Comparison of ENCODE assay signal across 10 cellular contexts in the genomic region with DNA sequence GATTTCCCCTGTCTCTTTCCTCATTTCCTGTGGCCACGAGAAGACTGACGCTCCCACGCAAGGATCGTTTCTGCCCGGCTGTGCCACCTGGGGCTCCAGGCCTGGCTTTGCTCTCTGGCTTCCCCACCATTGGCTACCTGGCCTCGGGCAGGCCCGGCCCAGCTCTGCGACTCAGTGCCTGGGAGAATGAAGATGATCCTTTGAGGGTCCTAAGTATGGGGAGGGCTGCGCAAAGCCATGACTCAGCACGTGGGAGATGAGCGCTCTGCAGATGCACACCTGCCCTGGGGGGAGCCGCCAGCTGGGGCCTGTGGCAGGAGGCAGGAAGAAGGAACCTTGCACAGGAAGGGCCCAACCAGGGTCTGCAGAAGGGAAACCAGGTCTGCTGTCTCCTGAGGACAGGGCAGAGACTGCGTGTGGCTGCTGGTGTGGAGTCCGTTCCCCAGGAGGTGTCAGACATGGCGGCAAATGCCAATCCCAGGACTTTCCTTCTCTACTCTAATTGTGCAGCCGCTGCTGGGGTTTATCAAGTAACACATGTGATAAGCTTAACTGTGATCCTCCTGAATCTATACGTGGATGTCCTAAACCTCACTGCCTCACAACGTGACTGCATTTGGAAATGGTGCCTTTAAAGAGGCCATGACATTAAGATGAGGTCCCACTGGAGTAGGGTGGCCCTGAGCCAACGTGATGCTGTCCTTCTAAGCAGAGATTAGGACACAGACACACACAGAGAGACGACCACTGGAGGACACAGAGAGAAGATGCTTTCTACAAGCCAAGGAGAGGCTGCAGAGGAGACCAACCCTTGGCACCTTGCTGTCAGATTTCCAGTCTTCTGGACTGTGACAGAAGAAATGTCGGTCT. TPM values are rescaled to one million over a fixed set of nuclear protein-coding genes. Genes with fewer than 3 reads are reported as not detected.
DNase-seq lines count a peak whose midpoint lies in the region; ATAC-seq, FAIRE-seq and TF ChIP-seq lines count a peak whose summit lies in the region.
"Had no signal": no experiment of that assay in that cellular context is flagged by ENCODE, and none has a peak within 500 bp of the region (broad histone marks: within the 10 kb centered on the region; RNA-seq: fewer than 3 reads in every experiment).

No MANE protein-coding gene starts in this region.

- DNase-seq in left cardiac atrium: peak; percentile 55
- DNase-seq in Right ventricle myocardium superior: no peak
- no peak for DNase-seq in PC-9
- DNase-seq in effector CD4-positive, alpha-beta T cell: peak; percentile 24
- DNase-seq in upper lobe of right lung: no peak
- DNase-seq in H54 (ENCODE audit: insufficient read length, low spot score): no peak
- no peak for DNase-seq in cerebellum (ENCODE audit: low spot score)
- DNase-seq: NCI-H2081, ovary had no signal

- no peak for FAIRE-seq in H54 (lab: Jason Lieb, UNC)

- CTCF ChIA-PET in PC-9 (lab: Charles Lee): no interaction called here

- TF ChIP-seq POLR2A in H54 (IDR thresholded peaks at IDR 0.05; ENCODE audit: low read depth, low read length): no peak

- POLR2A ChIA-PET in PC-9 (lab: Charles Lee; ENCODE audit: unreplicated experiment): no interaction called here

- H3F3A ChIP-seq in PC-9 (ENCODE audit: insufficient read depth, low read depth): peaks cover 45% of the 10 kb centered on the region

- intact Hi-C loops in left cardiac atrium (cut with DNase I) (no loop called here), Right ventricle myocardium superior (cut with DNase I) (no loop called here), PC-9 (cut with micrococcal nuclease; ENCODE audit: unreplicated experiment) (no loop called here), upper lobe of right lung (cut with DNase I) (no loop called here)

- peaks cover 60% of the 10 kb centered on the region for H3K79me2 ChIP-seq in PC-9 (ENCODE audit: low read depth)

- H3K4me1 ChIP-seq in PC-9 (replicated peaks; ENCODE audit: insufficient read depth): peaks cover 51% of the 10 kb centered on the region
- peaks cover 74% of the 10 kb centered on the region for H3K4me1 ChIP-seq in upper lobe of right lung

- no peak overlapping the region for H2AFZ ChIP-seq in PC-9

- 0 out of 2 replicates have a peak overlapping the region, but pooled peaks have one; percentile 83 for H3K4me2 ChIP-seq in PC-9

- H3K27me3 ChIP-seq in PC-9 (ENCODE audit: insufficient read depth, low read depth): no peaks in the 10 kb centered on the region
- H3K27me3 ChIP-seq in upper lobe of right lung: no peaks in the 10 kb centered on the region
- H3K27me3 ChIP-seq: ovary had no signal

- H4K20me1 ChIP-seq in PC-9 (ENCODE audit: insufficient read depth): no peaks in the 10 kb centered on the region

- H3K27ac ChIP-seq in PC-9 (peak overlapping the region; percentile 99), upper lobe of right lung (peak overlapping the region; percentile 26)

- H3K9me2 ChIP-seq in PC-9 (ENCODE audit: insufficient read depth): no peaks in the 10 kb centered on the region

- peaks cover 23% of the 10 kb centered on the region for H3K36me3 ChIP-seq in PC-9 (ENCODE audit: low read depth)
- H3K36me3 ChIP-seq in upper lobe of right lung: peaks cover 13% of the 10 kb centered on the region
- H3K36me3 ChIP-seq: ovary had no signal

- TF ChIP-seq CTCF in PC-9 (conservative IDR thresholded peaks at IDR 0.05): no peak
- no peak for TF ChIP-seq CTCF in upper lobe of right lung (IDR thresholded peaks at IDR 0.05)

- H3K9me3 ChIP-seq in PC-9 (ENCODE audit: insufficient read depth, low read depth): no peaks in the 10 kb centered on the region
- H3K9me3 ChIP-seq in upper lobe of right lung: no peaks in the 10 kb centered on the region
- H3K9me3 ChIP-seq: ovary had no signal

- no peak for ATAC-seq in left cardiac atrium
- ATAC-seq in Right ventricle myocardium superior (ENCODE audit: poor library complexity): no peak
- no peak for ATAC-seq in upper lobe of right lung
- ATAC-seq in HG02970 (IDR thresholded peaks at IDR 0.05; ENCODE audit: low FRiP score, unreplicated experiment): no peak

- BruUV-seq in PC-9 (replicated peaks; lab: Mats Ljungman, UMichigan): no TSS peak

- H3K4me3 ChIP-seq in PC-9 (no peak overlapping the region), upper lobe of right lung (no peak overlapping the region)
- H3K4me3 ChIP-seq: ovary had no signal

RNA-seq across cellular contexts. Expression of a gene that starts 32.8 kb away (rescaled TPM):
- total RNA-seq in left cardiac atrium (10 to 100 TPM; 21.7 to 24.7 TPM), Right ventricle myocardium superior (29.9 TPM), PC-9 (2021) (37.9 and 44.4 TPM in 2 replicates), upper lobe of right lung (78.9 TPM), cerebellum (22.5 TPM)

Comparison
In these comparisons a context has a peak if more than half of its experiments do, and no peak if none do; other contexts are left out.
1. DNase-seq: peak in left cardiac atrium (single experiment) and effector CD4-positive, alpha-beta T cell (single experiment); none in Right ventricle myocardium superior (single experiment), PC-9 (0 of 2), upper lobe of right lung (single experiment), H54 (single experiment) and cerebellum (single experiment).